In the genomic region with DNA sequence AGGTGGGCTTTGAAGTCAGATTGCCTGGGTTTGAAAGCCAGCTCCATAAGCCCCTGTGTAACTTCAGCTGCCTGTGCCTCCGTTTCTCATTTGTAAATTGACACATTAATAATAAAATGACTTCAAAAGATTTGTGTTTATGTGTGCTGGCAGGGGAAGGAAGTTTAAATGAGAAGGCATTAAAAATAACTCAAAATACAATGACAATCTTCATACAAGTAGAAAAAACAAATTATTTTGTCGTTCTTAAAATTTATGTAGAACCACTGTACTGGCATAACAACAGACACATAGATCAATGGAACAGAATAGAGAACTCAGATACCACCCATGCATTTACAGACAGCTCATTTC, we compare ENCODE assay signal across 8 cellular contexts.
DNase-seq lines count a peak whose midpoint lies in the region; ATAC-seq, FAIRE-seq and TF ChIP-seq lines count a peak whose summit lies in the region.

No MANE protein-coding gene starts in this region.

- POLR2A ChIA-PET in HepG2 (lab: Yijun Ruan, JAX) = interaction anchor here (1.6 kb wide), 1 partner anchor 83 kb away, joined by 5 read pairs; the partner anchor contains the start of gene PPM1A
- POLR2A ChIA-PET in activated naive CD8-positive, alpha-beta T cell treated with anti-CD3 and anti-CD28 coated beads, Interleukin-2, amount 10 ng/mL, durations not matched to agents 7 days and 5 days (lab: Charles Lee) = interaction anchor here (1.2 to 3.9 kb wide), 3 partner anchors 16 to 84 kb away, joined by 4 to 34 read pairs (median 5); partner anchors contain the start of gene PPM1A

- TF ChIP-seq POLR2A in HepG2 (IDR thresholded peaks at IDR 0.05; ENCODE audit: insufficient read depth in 1 of 2, low read depth in 2 of 2, low read length in 2 of 2) = no peak
- no peak for TF ChIP-seq POLR2A in right lobe of liver (IDR thresholded peaks at IDR 0.05)

- H3K4me3 Mint-ChIP-seq in activated naive CD8-positive, alpha-beta T cell treated with anti-CD3 and anti-CD28 coated beads, Interleukin-2, amount 10 ng/mL, durations not matched to agents 7 days and 5 days = peak overlapping the region; percentile 94

- peak overlapping the region; percentile 95 for H3K4me2 ChIP-seq in HepG2 (ENCODE audit: low read depth, low read length)

- TF ChIP-seq RAD21 in HepG2 (CRISPR knock-in tag; IDR thresholded peaks at IDR 0.05) = no peak

- peaks cover 2% of the 10 kb centered on the region for H3K36me3 Mint-ChIP-seq in activated naive CD8-positive, alpha-beta T cell treated with anti-CD3 and anti-CD28 coated beads, Interleukin-2, amount 10 ng/mL, durations not matched to agents 7 days and 5 days

- H3K27me3 ChIP-seq in HepG2 (ENCODE audit: control insufficient read depth in 1 of 2, insufficient read depth in 2 of 2, low read length in 2 of 2) (no peaks in the 10 kb centered on the region; a peak in 1 of 5 replicates), right lobe of liver (peaks cover 0 to 6% of the 10 kb centered on the region in 2 donors), mucosa of stomach (ENCODE audit: control insufficient read depth, insufficient read depth, low read length) (peaks cover 15% of the 10 kb centered on the region)

- no peaks in the 10 kb centered on the region for H3K9me3 ChIP-seq in HepG2 (ENCODE audit: low read length)
- H3K9me3 ChIP-seq in right lobe of liver = no peaks in the 10 kb centered on the region
- no peaks in the 10 kb centered on the region for H3K9me3 ChIP-seq in mucosa of stomach (ENCODE audit: control insufficient read depth, low read length)

- H3K4me1 ChIP-seq in HepG2 (ENCODE audit: insufficient read depth, low read length) (0 out of 2 replicates have a peak, but pooled peaks cover 8% of the 10 kb centered on the region), right lobe of liver (peaks cover 0 to 5% (median 0%) of the 10 kb centered on the region in 4 donors), mucosa of stomach (ENCODE audit: control insufficient read depth, insufficient read depth, low read length) (peaks cover 6% of the 10 kb centered on the region)

- H3K27ac Mint-ChIP-seq in activated naive CD8-positive, alpha-beta T cell treated with anti-CD3 and anti-CD28 coated beads, Interleukin-2, amount 10 ng/mL, durations not matched to agents 7 days and 5 days = peak overlapping the region; percentile 98

- no peaks in the 10 kb centered on the region for H3K36me3 ChIP-seq in HepG2 (replicated peaks in 1 of 2; ENCODE audit: control insufficient read depth in 1 of 2, insufficient read depth in 2 of 2, low read length in 2 of 2)
- H3K36me3 ChIP-seq in right lobe of liver = no peaks in the 10 kb centered on the region
- H3K36me3 ChIP-seq in mucosa of stomach (ENCODE audit: control insufficient read depth, insufficient read depth, low read length) = no peaks in the 10 kb centered on the region

- H4K20me1 ChIP-seq in HepG2 (ENCODE audit: insufficient read depth, low read length) = no peaks in the 10 kb centered on the region

- DNase-seq in HepG2 (ENCODE audit: low spot score) (no peak), right lobe of liver (no peak), NCI-H1930 (lab: John Stamatoyannopoulos, UW) (no peak)
- DNase-seq in activated naive CD8-positive, alpha-beta T cell treated with anti-CD3 and anti-CD28 coated beads, Interleukin-2, amount 10 ng/mL, durations not matched to agents 7 days and 5 days = no peak
- DNase-seq in stimulated activated naive CD4-positive, alpha-beta T cell treated with Interleukin-2 at 50 U/mL for 16 hours (lab: John Stamatoyannopoulos, UW) = no peak

- WGBS in HepG2 (ENCODE audit: low lambda C conversion rate) = 0% methylated on average over 2 of the region's 2 CpGs
- WGBS in right lobe of liver (ENCODE audit: insufficient coverage, low coverage, low lambda C conversion rate, missing lambda C conversion rate) = 16% methylated on average over 2 of the region's 2 CpGs

- BruUV-seq in HepG2 (replicated peaks; lab: Mats Ljungman, UMichigan) = no TSS peak

- no peak for FAIRE-seq in HepG2 (lab: Jason Lieb, UNC)

- in situ Hi-C loops in HepG2 (cut with HindIII; ENCODE audit: extremely low pct_ligation_motif_present, low pct_unique_long_range_greater_than_20kb) = no loop called here

- no peaks in the 10 kb centered on the region for H3K79me2 ChIP-seq in HepG2 (ENCODE audit: insufficient read depth, low read length)

- H3K4me3 ChIP-seq in HepG2 (replicated peaks in 1 of 3; ENCODE audit: insufficient read depth in 1 of 3, low read depth in 2 of 3, low read length in 3 of 3) = 0 out of 6 replicates have a peak overlapping the region, but pooled peaks of 1 of the 3 experiments have one; percentile 72
- peak overlapping the region in 1 of 3 donors; percentile 57 for H3K4me3 ChIP-seq in right lobe of liver
- peak overlapping the region; percentile 61 for H3K4me3 ChIP-seq in mucosa of stomach (ENCODE audit: low read length)

- no peak for TF ChIP-seq CTCF in HepG2 (CRISPR knock-in tag; IDR thresholded peaks at IDR 0.05)
- peak in 1 of 4 donors; percentile 34 for TF ChIP-seq CTCF in right lobe of liver (IDR thresholded peaks at IDR 0.05)

- intact Hi-C loops in HepG2 (cut with micrococcal nuclease; ENCODE audit: unreplicated experiment) (loop anchor here (5.0 kb wide), 1 partner anchor 230 kb away; no protein-coding TSS in a partner anchor), right lobe of liver (cut with DNase I) (no loop called here)

- peaks cover 29% of the 10 kb centered on the region for H3K4me1 Mint-ChIP-seq in activated naive CD8-positive, alpha-beta T cell treated with anti-CD3 and anti-CD28 coated beads, Interleukin-2, amount 10 ng/mL, durations not matched to agents 7 days and 5 days

- no peaks in the 10 kb centered on the region for H3K9me3 Mint-ChIP-seq in activated naive CD8-positive, alpha-beta T cell treated with anti-CD3 and anti-CD28 coated beads, Interleukin-2, amount 10 ng/mL, durations not matched to agents 7 days and 5 days

- CTCF ChIA-PET in HepG2 (lab: Yijun Ruan, JAX; ENCODE audit: low intra/inter-chr PET ratio, low total read pairs) = interaction anchor here (1.0 to 1.5 kb wide), 2 partner anchors 66 to 230 kb away, joined by 3 to 6 read pairs; no protein-coding TSS in a partner anchor

- TF ChIP-seq EP300 in HepG2 (IDR thresholded peaks at IDR 0.05; ENCODE audit: low read depth in 2 of 2, low read length in 2 of 2) = no peak
- no peak for TF ChIP-seq EP300 in HepG2 (CRISPR knock-in tag; IDR thresholded peaks at IDR 0.05; ENCODE audit: borderline replicate concordance)

- peaks cover 26% of the 10 kb centered on the region for H3K27me3 Mint-ChIP-seq in activated naive CD8-positive, alpha-beta T cell treated with anti-CD3 and anti-CD28 coated beads, Interleukin-2, amount 10 ng/mL, durations not matched to agents 7 days and 5 days

- H3K27ac ChIP-seq in HepG2 (ENCODE audit: extremely low read length, insufficient read depth, low read length) (no peak overlapping the region), right lobe of liver (no peak overlapping the region)

- H2AFZ ChIP-seq in HepG2 (ENCODE audit: low read length) = no peak overlapping the region

- H3K9ac ChIP-seq in HepG2 (ENCODE audit: insufficient read depth, low read depth, low read length) (no peak overlapping the region), mucosa of stomach (ENCODE audit: low read length) (peak overlapping the region; percentile 53)

- no peak for ATAC-seq in HepG2
- no peak for ATAC-seq in right lobe of liver
- no peak for ATAC-seq in activated naive CD8-positive, alpha-beta T cell treated with anti-CD3 and anti-CD28 coated beads, Interleukin-2, amount 10 ng/mL, durations not matched to agents 7 days and 5 days (ENCODE audit: low read depth)
- ATAC-seq in GM18909 (IDR thresholded peaks at IDR 0.05; ENCODE audit: poor library complexity, unreplicated experiment) = no peak
- no peak for ATAC-seq in HG02840 (IDR thresholded peaks at IDR 0.05; ENCODE audit: low FRiP score, unreplicated experiment)

TF ChIP-seq in HepG2, 621 proteins besides CTCF, POLR2A, EP300 and RAD21 (continues in another document):
- 0 out of 2 replicates have a peak, but pooled peaks have one; percentile 44 for TF ChIP-seq RCOR2 (CRISPR knock-in tag; IDR thresholded peaks at IDR 0.05)
- no peak for TF ChIP-seq HNF1B (CRISPR knock-in tag; IDR thresholded peaks at IDR 0.05)
